Comparison of ENCODE assay signal across 1 cellular context in genomic region chr4:39514888-39515401, GRCh38.
TF ChIP-seq lines count a peak whose summit lies in the region.

No MANE protein-coding gene starts in this region.

TF ChIP-seq in HepG2, 621 proteins besides CTCF, POLR2A, EP300 and RAD21 (continued from another document and continues in another):
- TF ChIP-seq, protein P1, sequence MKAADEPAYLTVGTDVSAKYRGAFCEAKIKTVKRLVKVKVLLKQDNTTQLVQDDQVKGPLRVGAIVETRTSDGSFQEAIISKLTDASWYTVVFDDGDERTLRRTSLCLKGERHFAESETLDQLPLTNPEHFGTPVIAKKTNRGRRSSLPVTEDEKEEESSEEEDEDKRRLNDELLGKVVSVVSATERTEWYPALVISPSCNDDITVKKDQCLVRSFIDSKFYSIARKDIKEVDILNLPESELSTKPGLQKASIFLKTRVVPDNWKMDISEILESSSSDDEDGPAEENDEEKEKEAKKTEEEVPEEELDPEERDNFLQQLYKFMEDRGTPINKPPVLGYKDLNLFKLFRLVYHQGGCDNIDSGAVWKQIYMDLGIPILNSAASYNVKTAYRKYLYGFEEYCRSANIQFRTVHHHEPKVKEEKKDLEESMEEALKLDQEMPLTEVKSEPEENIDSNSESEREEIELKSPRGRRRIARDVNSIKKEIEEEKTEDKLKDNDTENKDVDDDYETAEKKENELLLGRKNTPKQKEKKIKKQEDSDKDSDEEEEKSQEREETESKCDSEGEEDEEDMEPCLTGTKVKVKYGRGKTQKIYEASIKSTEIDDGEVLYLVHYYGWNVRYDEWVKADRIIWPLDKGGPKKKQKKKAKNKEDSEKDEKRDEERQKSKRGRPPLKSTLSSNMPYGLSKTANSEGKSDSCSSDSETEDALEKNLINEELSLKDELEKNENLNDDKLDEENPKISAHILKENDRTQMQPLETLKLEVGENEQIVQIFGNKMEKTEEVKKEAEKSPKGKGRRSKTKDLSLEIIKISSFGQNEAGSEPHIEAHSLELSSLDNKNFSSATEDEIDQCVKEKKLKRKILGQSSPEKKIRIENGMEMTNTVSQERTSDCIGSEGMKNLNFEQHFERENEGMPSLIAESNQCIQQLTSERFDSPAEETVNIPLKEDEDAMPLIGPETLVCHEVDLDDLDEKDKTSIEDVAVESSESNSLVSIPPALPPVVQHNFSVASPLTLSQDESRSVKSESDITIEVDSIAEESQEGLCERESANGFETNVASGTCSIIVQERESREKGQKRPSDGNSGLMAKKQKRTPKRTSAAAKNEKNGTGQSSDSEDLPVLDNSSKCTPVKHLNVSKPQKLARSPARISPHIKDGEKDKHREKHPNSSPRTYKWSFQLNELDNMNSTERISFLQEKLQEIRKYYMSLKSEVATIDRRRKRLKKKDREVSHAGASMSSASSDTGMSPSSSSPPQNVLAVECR (CRISPR knock-in tag; IDR thresholded peaks at IDR 0.05; ENCODE audit: borderline replicate concordance): peak; percentile 68; the same call in 1 of the 2 replicates
- TF ChIP-seq NONO (IDR thresholded peaks at IDR 0.05): no peak
- TF ChIP-seq NONO (CRISPR knock-in tag; conservative IDR thresholded peaks at IDR 0.05): peak; percentile 81
- TF ChIP-seq MLX (CRISPR knock-in tag; IDR thresholded peaks at IDR 0.05): peak; percentile 60
- peak; percentile 91 for TF ChIP-seq ZFP1 (CRISPR knock-in tag; IDR thresholded peaks at IDR 0.05)
- TF ChIP-seq ZNF670 (CRISPR knock-in tag; IDR thresholded peaks at IDR 0.05; ENCODE audit: borderline replicate concordance): peak; percentile 84
- no peak for TF ChIP-seq ZNF607 (CRISPR knock-in tag; IDR thresholded peaks at IDR 0.05; ENCODE audit: borderline replicate concordance)
- TF ChIP-seq, protein P2, sequence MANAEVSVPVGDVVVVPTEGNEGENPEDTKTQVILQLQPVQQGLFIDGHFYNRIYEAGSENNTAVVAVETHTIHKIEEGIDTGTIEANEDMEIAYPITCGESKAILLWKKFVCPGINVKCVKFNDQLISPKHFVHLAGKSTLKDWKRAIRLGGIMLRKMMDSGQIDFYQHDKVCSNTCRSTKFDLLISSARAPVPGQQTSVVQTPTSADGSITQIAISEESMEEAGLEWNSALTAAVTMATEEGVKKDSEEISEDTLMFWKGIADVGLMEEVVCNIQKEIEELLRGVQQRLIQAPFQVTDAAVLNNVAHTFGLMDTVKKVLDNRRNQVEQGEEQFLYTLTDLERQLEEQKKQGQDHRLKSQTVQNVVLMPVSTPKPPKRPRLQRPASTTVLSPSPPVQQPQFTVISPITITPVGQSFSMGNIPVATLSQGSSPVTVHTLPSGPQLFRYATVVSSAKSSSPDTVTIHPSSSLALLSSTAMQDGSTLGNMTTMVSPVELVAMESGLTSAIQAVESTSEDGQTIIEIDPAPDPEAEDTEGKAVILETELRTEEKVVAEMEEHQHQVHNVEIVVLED (CRISPR knock-in tag; IDR thresholded peaks at IDR 0.05; ENCODE audit: borderline replicate concordance): peak; percentile 45; the same call in 1 of the 2 replicates
- TF ChIP-seq ZNF33B (CRISPR knock-in tag; IDR thresholded peaks at IDR 0.05): no peak
- no peak for TF ChIP-seq ZFP41 (CRISPR knock-in tag; IDR thresholded peaks at IDR 0.05; ENCODE audit: borderline replicate concordance)
- no peak for TF ChIP-seq ZNF589 (CRISPR knock-in tag; conservative IDR thresholded peaks at IDR 0.05)
- TF ChIP-seq TGIF2 (CRISPR knock-in tag; IDR thresholded peaks at IDR 0.05): no peak
- TF ChIP-seq CBFB (CRISPR knock-in tag; IDR thresholded peaks at IDR 0.05): peak; percentile 77
- no peak for TF ChIP-seq ZNF790 (CRISPR knock-in tag; IDR thresholded peaks at IDR 0.05; ENCODE audit: borderline replicate concordance)
- TF ChIP-seq, protein P3, sequence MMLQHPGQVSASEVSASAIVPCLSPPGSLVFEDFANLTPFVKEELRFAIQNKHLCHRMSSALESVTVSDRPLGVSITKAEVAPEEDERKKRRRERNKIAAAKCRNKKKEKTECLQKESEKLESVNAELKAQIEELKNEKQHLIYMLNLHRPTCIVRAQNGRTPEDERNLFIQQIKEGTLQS (CRISPR knock-in tag; IDR thresholded peaks at IDR 0.05): 0 out of 2 replicates have a peak, but pooled peaks have one; percentile 49
- peak; percentile 82 for TF ChIP-seq ZSCAN31 (CRISPR knock-in tag; IDR thresholded peaks at IDR 0.05; ENCODE audit: low read depth)
- 0 out of 2 replicates have a peak, but pooled peaks have one; percentile 51 for TF ChIP-seq SATB2 (CRISPR knock-in tag; IDR thresholded peaks at IDR 0.05)
- peak; percentile 59; the same call in 1 of the 2 replicates for TF ChIP-seq ZNF614 (CRISPR knock-in tag; IDR thresholded peaks at IDR 0.05; ENCODE audit: borderline replicate concordance)
- no peak for TF ChIP-seq ZNF777 (CRISPR knock-in tag; IDR thresholded peaks at IDR 0.05)
- TF ChIP-seq PRMT3 (CRISPR knock-in tag; IDR thresholded peaks at IDR 0.05; ENCODE audit: borderline replicate concordance, low read depth): no peak
- peak; percentile 90; the same call in 1 of the 2 replicates for TF ChIP-seq NKX3-1 (CRISPR knock-in tag; IDR thresholded peaks at IDR 0.05)
- no peak for TF ChIP-seq KIAA2018 (CRISPR knock-in tag; IDR thresholded peaks at IDR 0.05; ENCODE audit: borderline replicate concordance)
- peak; percentile 66 for TF ChIP-seq PHF5A (CRISPR knock-in tag; IDR thresholded peaks at IDR 0.05; ENCODE audit: low read depth, unreplicated experiment)
- peak; percentile 58; the same call in 1 of the 2 replicates for TF ChIP-seq KMT2A (CRISPR knock-in tag; IDR thresholded peaks at IDR 0.05)
- TF ChIP-seq BRCA1 (CRISPR knock-in tag; IDR thresholded peaks at IDR 0.05): 0 out of 2 replicates have a peak, but pooled peaks have one; percentile 45
- no peak for TF ChIP-seq ZNF770 (CRISPR knock-in tag; IDR thresholded peaks at IDR 0.05)
- TF ChIP-seq CHD4 (IDR thresholded peaks at IDR 0.05; ENCODE audit: borderline replicate concordance, low read length): no peak
- TF ChIP-seq, protein P4, sequence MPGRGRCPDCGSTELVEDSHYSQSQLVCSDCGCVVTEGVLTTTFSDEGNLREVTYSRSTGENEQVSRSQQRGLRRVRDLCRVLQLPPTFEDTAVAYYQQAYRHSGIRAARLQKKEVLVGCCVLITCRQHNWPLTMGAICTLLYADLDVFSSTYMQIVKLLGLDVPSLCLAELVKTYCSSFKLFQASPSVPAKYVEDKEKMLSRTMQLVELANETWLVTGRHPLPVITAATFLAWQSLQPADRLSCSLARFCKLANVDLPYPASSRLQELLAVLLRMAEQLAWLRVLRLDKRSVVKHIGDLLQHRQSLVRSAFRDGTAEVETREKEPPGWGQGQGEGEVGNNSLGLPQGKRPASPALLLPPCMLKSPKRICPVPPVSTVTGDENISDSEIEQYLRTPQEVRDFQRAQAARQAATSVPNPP (CRISPR knock-in tag; IDR thresholded peaks at IDR 0.05): no peak
- no peak for TF ChIP-seq SMARCC2 (IDR thresholded peaks at IDR 0.05)
- TF ChIP-seq NR2F6 (IDR thresholded peaks at IDR 0.05): peak; percentile 98
- peak; percentile 99 for TF ChIP-seq NR2F6 (CRISPR knock-in tag; IDR thresholded peaks at IDR 0.05)
- peak; percentile 43 for TF ChIP-seq ASH2L (IDR thresholded peaks at IDR 0.05; ENCODE audit: insufficient read length, low read depth, low read length)
- TF ChIP-seq, protein P5, sequence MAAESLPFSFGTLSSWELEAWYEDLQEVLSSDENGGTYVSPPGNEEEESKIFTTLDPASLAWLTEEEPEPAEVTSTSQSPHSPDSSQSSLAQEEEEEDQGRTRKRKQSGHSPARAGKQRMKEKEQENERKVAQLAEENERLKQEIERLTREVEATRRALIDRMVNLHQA (CRISPR knock-in tag; IDR thresholded peaks at IDR 0.05): no peak; the same call in 1 of the 2 replicates
- TF ChIP-seq ZNF101 (CRISPR knock-in tag; IDR thresholded peaks at IDR 0.05; ENCODE audit: borderline replicate concordance, low read depth): no peak
- TF ChIP-seq TP53 (CRISPR knock-in tag; conservative IDR thresholded peaks at IDR 0.05): 0 out of 2 replicates have a peak, but pooled peaks have one; percentile 43
- 0 out of 2 replicates have a peak, but pooled peaks have one; percentile 34 for TF ChIP-seq ZNF724P (CRISPR knock-in tag; IDR thresholded peaks at IDR 0.05; ENCODE audit: borderline replicate concordance)
- TF ChIP-seq PRDM15 (CRISPR knock-in tag; IDR thresholded peaks at IDR 0.05): no peak
